17 cellular contexts compared by ENCODE assay signal in genomic region chr22:21697021-21697771, GRCh38. TPM values are rescaled to one million over a fixed set of nuclear protein-coding genes. Genes with fewer than 3 reads are reported as not detected.
DNase-seq lines count a peak whose midpoint lies in the region; ATAC-seq and TF ChIP-seq lines count a peak whose summit lies in the region.
"Had no signal": no experiment of that assay in that cellular context is flagged by ENCODE, and none has a peak within 500 bp of the region (broad histone marks: within the 10 kb centered on the region; RNA-seq: fewer than 3 reads in every experiment).

No MANE protein-coding gene starts in this region.

- TF ChIP-seq POLR2A in uterus (IDR thresholded peaks at IDR 0.05), result no peak

- no peaks in the 10 kb centered on the region for H3K27me3 Mint-ChIP-seq in activated naive CD8-positive, alpha-beta T cell
- H3K27me3 Mint-ChIP-seq in activated naive CD8-positive, alpha-beta T cell treated with anti-CD3 and anti-CD28 coated beads for 36 hours, result no peaks in the 10 kb centered on the region
- H3K27me3 Mint-ChIP-seq: dendritic cell treated with granulocyte-macrophage colony-stimulating factor and Interleukin-4, amounts not matched to agents 40 ng/mL and 50 ng/mL, for 4 days; T-cell had no signal

- peaks cover 90% of the 10 kb centered on the region for H3K36me3 ChIP-seq in lower lobe of right lung
- no peaks in the 10 kb centered on the region for H3K36me3 ChIP-seq in uterus

- no peak overlapping the region for H3K4me3 Mint-ChIP-seq in activated naive CD8-positive, alpha-beta T cell
- no peak overlapping the region for H3K4me3 Mint-ChIP-seq in activated naive CD8-positive, alpha-beta T cell treated with anti-CD3 and anti-CD28 coated beads for 36 hours
- H3K4me3 Mint-ChIP-seq: CD8-positive, alpha-beta memory T cell; dendritic cell treated with granulocyte-macrophage colony-stimulating factor and Interleukin-4, amounts not matched to agents 40 ng/mL and 50 ng/mL, for 4 days; T-cell had no signal

- H3K27me3 ChIP-seq in lower lobe of right lung (ENCODE audit: low read depth) (no peaks in the 10 kb centered on the region), uterus (no peaks in the 10 kb centered on the region)

- intact Hi-C loops in lower lobe of right lung (cut with DNase I) (no loop called here), uterus (cut with DNase I; ENCODE audit: low total_unique reads) (no loop called here)

- TF ChIP-seq CTCF in coronary artery (IDR thresholded peaks at IDR 0.05) (no peak), lower lobe of right lung (IDR thresholded peaks at IDR 0.05) (no peak), uterus (IDR thresholded peaks at IDR 0.05) (no peak)

- H3K4me1 Mint-ChIP-seq in activated naive CD8-positive, alpha-beta T cell (ENCODE audit: low read depth), result no peaks in the 10 kb centered on the region
- H3K4me1 Mint-ChIP-seq in activated naive CD8-positive, alpha-beta T cell treated with anti-CD3 and anti-CD28 coated beads for 36 hours, result peaks cover 6% of the 10 kb centered on the region
- H3K4me1 Mint-ChIP-seq: CD8-positive, alpha-beta memory T cell; T-cell had no signal

- H3K27ac ChIP-seq in coronary artery (peak overlapping the region; percentile 40 to 71), lower lobe of right lung (peak overlapping the region; percentile 24), uterus (peak overlapping the region; percentile 63 to 70)

- H3K9me3 ChIP-seq in lower lobe of right lung, result no peaks in the 10 kb centered on the region
- no peaks in the 10 kb centered on the region for H3K9me3 ChIP-seq in uterus

- H3K36me3 Mint-ChIP-seq in activated naive CD8-positive, alpha-beta T cell, result no peaks in the 10 kb centered on the region
- peaks cover 3% of the 10 kb centered on the region for H3K36me3 Mint-ChIP-seq in activated naive CD8-positive, alpha-beta T cell treated with anti-CD3 and anti-CD28 coated beads for 36 hours

- H3K4me3 ChIP-seq in coronary artery (no peak overlapping the region), lower lobe of right lung (no peak overlapping the region), uterus (no peak overlapping the region)

- no peak for DNase-seq in activated naive CD8-positive, alpha-beta T cell treated with anti-CD3 and anti-CD28 coated beads for 36 hours
- no peak for DNase-seq in coronary artery (ENCODE audit: low spot score)
- DNase-seq in lower lobe of right lung, result no peak
- no peak for DNase-seq in uterus
- no peak for DNase-seq in DMS 273 (lab: John Stamatoyannopoulos, UW; ENCODE audit: unreplicated experiment)
- DNase-seq in glomerular visceral epithelial cell (ENCODE audit: extremely low spot score), result no peak
- DNase-seq: activated effector memory CD4-positive, alpha-beta T cell treated with Interleukin-2 at 50 U/mL for 16 hours; anterior cingulate cortex; CD8-positive, alpha-beta memory T cell; left cardiac atrium; NCI-H1105 treated with DMSO at 0.1 percent for 48 hours; NCI-H774; T-cell had no signal

- H3K4me1 ChIP-seq in lower lobe of right lung, result peaks cover 11% of the 10 kb centered on the region
- H3K4me1 ChIP-seq in uterus, result peaks cover 0 to 8% of the 10 kb centered on the region in 2 donors

- peak overlapping the region; percentile 34 for H3K27ac Mint-ChIP-seq in activated naive CD8-positive, alpha-beta T cell
- H3K27ac Mint-ChIP-seq in activated naive CD8-positive, alpha-beta T cell treated with anti-CD3 and anti-CD28 coated beads for 36 hours, result no peak overlapping the region
- H3K27ac Mint-ChIP-seq: dendritic cell treated with granulocyte-macrophage colony-stimulating factor and Interleukin-4, amounts not matched to agents 40 ng/mL and 50 ng/mL, for 4 days; T-cell had no signal

- no peaks in the 10 kb centered on the region for H3K9me3 Mint-ChIP-seq in activated naive CD8-positive, alpha-beta T cell (ENCODE audit: low read depth)
- no peaks in the 10 kb centered on the region for H3K9me3 Mint-ChIP-seq in activated naive CD8-positive, alpha-beta T cell treated with anti-CD3 and anti-CD28 coated beads for 36 hours
- H3K9me3 Mint-ChIP-seq: CD8-positive, alpha-beta memory T cell; dendritic cell treated with granulocyte-macrophage colony-stimulating factor and Interleukin-4, amounts not matched to agents 40 ng/mL and 50 ng/mL, for 4 days; T-cell had no signal

- ATAC-seq in lower lobe of right lung, result no peak
- ATAC-seq in GM21360 (IDR thresholded peaks at IDR 0.05; ENCODE audit: unreplicated experiment), result no peak
- ATAC-seq: HCT116, T-cell had no signal

RNA-seq across cellular contexts. Expression of gene PPIL2, which starts 31.4 kb away (rescaled TPM):
- 10 to 100 TPM; 41.6 to 43.8 TPM for total RNA-seq in activated naive CD8-positive, alpha-beta T cell treated with anti-CD3 and anti-CD28 coated beads for 36 hours
- total RNA-seq in lower lobe of right lung, result 38.1 TPM
- total RNA-seq in uterus, result 10 to 100 TPM in 2 of 4 donors, 1 to 10 TPM in 2; 5.6 to 37.9 (median 15.3) TPM

RNA-seq across cellular contexts. Expression of gene YPEL1, which starts 38.4 kb away (rescaled TPM):
- under 1 TPM; 0.60 to 0.72 TPM for total RNA-seq in activated naive CD8-positive, alpha-beta T cell treated with anti-CD3 and anti-CD28 coated beads for 36 hours
- total RNA-seq in lower lobe of right lung (7.6 TPM), uterus (10 to 100 TPM in 1 of 4 donors, 1 to 10 TPM in 3; 2.3 to 13.7 (median 7.6) TPM)

RNA-seq across cellular contexts. Expression of gene SDF2L1, which starts 55.1 kb away (rescaled TPM):
- 10 to 100 TPM; 52.6 to 53.8 TPM for total RNA-seq in activated naive CD8-positive, alpha-beta T cell treated with anti-CD3 and anti-CD28 coated beads for 36 hours
- total RNA-seq in lower lobe of right lung (36.1 TPM), uterus (10 to 100 TPM in 2 of 4 donors, 1 to 10 TPM in 2; 1.8 to 22.4 (median 11.3) TPM)
